In the genomic region with DNA sequence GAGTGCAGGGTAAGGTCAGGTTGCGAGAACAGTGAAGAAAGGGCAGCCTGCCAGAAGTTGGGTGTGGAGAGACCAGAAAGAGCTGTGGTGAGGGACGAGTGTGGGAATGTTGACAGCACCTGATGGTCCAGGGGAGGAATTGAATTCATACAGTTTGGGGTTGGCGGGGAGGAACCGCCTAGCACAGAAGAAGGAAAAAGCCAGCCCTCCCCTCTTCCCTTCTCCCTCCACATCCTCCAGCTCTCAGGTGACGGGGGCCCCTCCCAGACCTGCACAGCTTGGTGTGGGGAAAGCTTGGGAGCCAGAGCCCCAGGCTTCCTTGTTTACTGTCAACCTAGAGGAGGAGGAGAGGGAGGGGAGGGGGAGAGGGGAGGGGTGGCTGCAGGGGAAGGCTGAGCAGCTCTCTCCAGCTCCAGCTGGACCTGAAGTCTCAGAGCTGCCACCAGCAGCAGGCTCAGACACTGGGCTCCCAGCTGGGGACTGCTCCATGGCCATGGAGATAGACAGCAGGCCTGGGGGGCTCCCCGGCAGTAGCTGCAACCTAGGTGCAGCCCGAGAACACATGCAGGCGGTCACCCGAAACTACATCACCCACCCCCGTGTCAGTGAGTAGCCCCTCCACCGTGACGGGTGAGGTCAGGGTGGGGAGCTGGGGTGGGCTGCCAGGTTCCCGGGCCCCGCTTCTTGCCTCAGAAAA, we compare ENCODE assay signal across 17 cellular contexts. TPM values are rescaled to one million over a fixed set of nuclear protein-coding genes. Genes with fewer than 3 reads are reported as not detected.
DNase-seq lines count a peak whose midpoint lies in the region; ATAC-seq, FAIRE-seq and TF ChIP-seq lines count a peak whose summit lies in the region.
"Had no signal": no experiment of that assay in that cellular context is flagged by ENCODE, and none has a peak within 500 bp of the region (broad histone marks: within the 10 kb centered on the region; RNA-seq: fewer than 3 reads in every experiment).

Gene ATP6V1B1 (plus strand): TSS at position 433 of the 697 bp plus-strand sequence. CDS start 55 bp downstream, at position 488.

- peak; percentile 23 for FAIRE-seq in HTR-8/SVneo (lab: Jason Lieb, UNC)
- FAIRE-seq: colon, GM19239 had no signal

- H3K4me3 ChIP-seq in neural progenitor cell (no peak within 1 kb of the TSS), right cardiac atrium (ENCODE audit: low read length) (no peak within 1 kb of the TSS)

- peaks cover 1% of the 10 kb centered on the region for H3K36me3 Mint-ChIP-seq in neural progenitor cell
- no peaks in the 10 kb centered on the region for H3K36me3 Mint-ChIP-seq in Calu3 (ENCODE audit: insufficient read depth, unreplicated experiment)
- H3K36me3 Mint-ChIP-seq: activated naive CD8-positive, alpha-beta T cell treated with anti-CD3 and anti-CD28 coated beads for 36 hours; CD14-positive monocyte; stimulated activated effector memory CD8-positive, alpha-beta T cell treated with anti-CD3 and anti-CD28 coated beads, Interleukin-12 subunit alpha, Interleukin-12 subunit beta, amount 100 ng/mL, for 72 hours had no signal

- peaks cover 53% of the 10 kb centered on the region for H3K4me1 ChIP-seq in neural progenitor cell
- H3K4me1 ChIP-seq in right cardiac atrium (ENCODE audit: control insufficient read depth, insufficient read depth, low read length), result no peaks in the 10 kb centered on the region

- H3K36me3 ChIP-seq in neural progenitor cell, result no peaks in the 10 kb centered on the region

- no peaks in the 10 kb centered on the region for H3K9me3 ChIP-seq in neural progenitor cell (ENCODE audit: low read depth)
- no peaks in the 10 kb centered on the region for H3K9me3 ChIP-seq in right cardiac atrium (ENCODE audit: control insufficient read depth, low read length)

- H2AFZ ChIP-seq in neural progenitor cell (replicated peaks), result no peak within 1 kb of the TSS

- no TSS peak for BruUV-seq in Calu3 (replicated peaks; lab: Mats Ljungman, UMichigan)

- H3K27me3 Mint-ChIP-seq in neural progenitor cell (ENCODE audit: insufficient read depth, low read depth) (peaks cover 14% of the 10 kb centered on the region), Calu3 (ENCODE audit: unreplicated experiment) (peaks cover 79% of the 10 kb centered on the region)

- DNase-seq in DMS153 treated with DMSO at 0.1 percent for 48 hours (lab: John Stamatoyannopoulos, UW; ENCODE audit: unreplicated experiment) (peak; percentile 36), HTR-8/SVneo (ENCODE audit: insufficient read length, low spot score) (no peak), neural progenitor cell (ENCODE audit: low spot score) (peak; percentile 69), Calu3 (no peak), right cardiac atrium (no peak), NOMO-1 treated with DMSO at 0.1 percent for 48 hours (lab: John Stamatoyannopoulos, UW; ENCODE audit: unreplicated experiment) (no peak)
- peak; percentile 32 for DNase-seq in activated CD8-positive, alpha-beta memory T cell treated with anti-CD3 and anti-CD28 coated beads, Interleukin-2, amount 50 U/mL, for 48 hours
- DNase-seq: activated CD4-positive, alpha-beta T cell treated with anti-CD3 and anti-CD28 coated beads, Interleukin-2, amount 50 U/mL, for 4 hours; activated naive CD8-positive, alpha-beta T cell treated with anti-CD3 and anti-CD28 coated beads for 36 hours; Karpas-422 had no signal

- CTCF ChIA-PET in Calu3 (lab: Charles Lee), result interaction anchor here (0.6 to 0.7 kb wide), 2 partner anchors 23 to 67 kb away, joined by 3 to 4 read pairs; no protein-coding TSS in a partner anchor

- no peaks in the 10 kb centered on the region for H3K9me3 Mint-ChIP-seq in neural progenitor cell
- no peaks in the 10 kb centered on the region for H3K9me3 Mint-ChIP-seq in Calu3 (ENCODE audit: low read depth, unreplicated experiment)
- H3K9me3 Mint-ChIP-seq: activated naive CD8-positive, alpha-beta T cell treated with anti-CD3 and anti-CD28 coated beads for 36 hours; neural crest cell; stimulated activated effector memory CD8-positive, alpha-beta T cell treated with anti-CD3 and anti-CD28 coated beads, Interleukin-12 subunit alpha, Interleukin-12 subunit beta, amount 100 ng/mL, for 72 hours; T-helper 1 cell treated with Interleukin-12 subunit alpha and Interleukin-12 subunit beta and Interleukin-4 antibody, amounts not matched to agents 30 μg/mL and 1 μg/mL, for 36 hours had no signal

- H3K4me3 Mint-ChIP-seq in neural progenitor cell (no peak within 1 kb of the TSS), Calu3 (ENCODE audit: low read depth, unreplicated experiment) (no peak within 1 kb of the TSS)
- H3K4me3 Mint-ChIP-seq: activated naive CD8-positive, alpha-beta T cell treated with anti-CD3 and anti-CD28 coated beads for 36 hours; CD14-positive monocyte; neural crest cell; stimulated activated effector memory CD8-positive, alpha-beta T cell treated with anti-CD3 and anti-CD28 coated beads, Interleukin-12 subunit alpha, Interleukin-12 subunit beta, amount 100 ng/mL, for 72 hours; T-helper 1 cell treated with Interleukin-12 subunit alpha and Interleukin-12 subunit beta and Interleukin-4 antibody, amounts not matched to agents 30 μg/mL and 1 μg/mL, for 36 hours had no signal

- H3K79me2 ChIP-seq in neural progenitor cell (ENCODE audit: low read depth), result no peaks in the 10 kb centered on the region

- no peak within 1 kb of the TSS for H3K9ac ChIP-seq in neural progenitor cell

- H3K27ac Mint-ChIP-seq in neural progenitor cell (peak within 1 kb of the TSS; percentile 58), Calu3 (ENCODE audit: unreplicated experiment) (no peak within 1 kb of the TSS)
- H3K27ac Mint-ChIP-seq: activated naive CD8-positive, alpha-beta T cell treated with anti-CD3 and anti-CD28 coated beads for 36 hours; CD14-positive monocyte; stimulated activated effector memory CD8-positive, alpha-beta T cell treated with anti-CD3 and anti-CD28 coated beads, Interleukin-12 subunit alpha, Interleukin-12 subunit beta, amount 100 ng/mL, for 72 hours; T-helper 1 cell treated with Interleukin-12 subunit alpha and Interleukin-12 subunit beta and Interleukin-4 antibody, amounts not matched to agents 30 μg/mL and 1 μg/mL, for 36 hours had no signal

- no peak within 1 kb of the TSS for H3K27ac ChIP-seq in neural progenitor cell
- no peak within 1 kb of the TSS for H3K27ac ChIP-seq in right cardiac atrium (ENCODE audit: low read length)

- TF ChIP-seq CTCF in neural progenitor cell (IDR thresholded peaks at IDR 0.05) (no peak), Calu3 (IDR thresholded peaks at IDR 0.05; ENCODE audit: unreplicated experiment) (no peak)

- peaks cover 28% of the 10 kb centered on the region for H3K4me1 Mint-ChIP-seq in neural progenitor cell
- no peaks in the 10 kb centered on the region for H3K4me1 Mint-ChIP-seq in Calu3 (ENCODE audit: low read depth, unreplicated experiment)
- H3K4me1 Mint-ChIP-seq: activated naive CD8-positive, alpha-beta T cell treated with anti-CD3 and anti-CD28 coated beads for 36 hours; stimulated activated effector memory CD8-positive, alpha-beta T cell treated with anti-CD3 and anti-CD28 coated beads, Interleukin-12 subunit alpha, Interleukin-12 subunit beta, amount 100 ng/mL, for 72 hours had no signal

- peaks cover 18% of the 10 kb centered on the region for H3F3A ChIP-seq in neural progenitor cell (ENCODE audit: low read depth)

- H3K27me3 ChIP-seq in neural progenitor cell (peaks cover 15% of the 10 kb centered on the region), right cardiac atrium (ENCODE audit: control insufficient read depth, insufficient read depth) (no peaks in the 10 kb centered on the region)

- H3K4me2 ChIP-seq in neural progenitor cell, result peak within 1 kb of the TSS; percentile 61

- peaks cover 7% of the 10 kb centered on the region for H4K20me1 ChIP-seq in neural progenitor cell (ENCODE audit: low read depth)

- WGBS in right cardiac atrium, result 68% methylated on average over 14 of the region's 14 CpGs

- no peak for ATAC-seq in right cardiac atrium
- no peak for ATAC-seq in GM18907 (IDR thresholded peaks at IDR 0.05; ENCODE audit: unreplicated experiment)
- ATAC-seq: stimulated activated effector memory CD8-positive, alpha-beta T cell treated with anti-CD3 and anti-CD28 coated beads, Interleukin-12 subunit alpha, Interleukin-12 subunit beta, amount 100 ng/mL, for 72 hours had no signal

- intact Hi-C loops in Calu3 (cut with micrococcal nuclease; ENCODE audit: unreplicated experiment), result no loop called here
- intact Hi-C loops in right cardiac atrium (cut with DNase I), result no loop called here

RNA-seq across cellular contexts. Expression of gene ATP6V1B1, which starts in this region (rescaled TPM):
- 0.99 and 1.1 TPM in 2 replicates for total RNA-seq in neural progenitor cell (ENCODE audit: low replicate concordance)
- not detected in 2 replicates for total RNA-seq in Calu3 (2022)
- under 1 TPM in 2 of 4 donors, not detected in 2; 0.26 to 0.84 TPM for total RNA-seq in right cardiac atrium
- polyA plus RNA-seq in right cardiac atrium, result 0.93 TPM
- total RNA-seq: activated naive CD8-positive, alpha-beta T cell treated with anti-CD3 and anti-CD28 coated beads for 36 hours had no signal
- polyA plus RNA-seq: CD14-positive monocyte had no signal

Comparison
In these comparisons a context has a peak if more than half of its experiments do, and no peak if none do; other contexts are left out.
1. DNase-seq: peak in DMS153 treated with DMSO at 0.1 percent for 48 hours (single experiment), activated CD8-positive, alpha-beta memory T cell treated with anti-CD3 and anti-CD28 coated beads, Interleukin-2, amount 50 U/mL, for 48 hours (single experiment) and neural progenitor cell (single experiment); none in HTR-8/SVneo (single experiment), Calu3 (single experiment), right cardiac atrium (0 of 3) and NOMO-1 treated with DMSO at 0.1 percent for 48 hours (single experiment).